In the genomic region with DNA sequence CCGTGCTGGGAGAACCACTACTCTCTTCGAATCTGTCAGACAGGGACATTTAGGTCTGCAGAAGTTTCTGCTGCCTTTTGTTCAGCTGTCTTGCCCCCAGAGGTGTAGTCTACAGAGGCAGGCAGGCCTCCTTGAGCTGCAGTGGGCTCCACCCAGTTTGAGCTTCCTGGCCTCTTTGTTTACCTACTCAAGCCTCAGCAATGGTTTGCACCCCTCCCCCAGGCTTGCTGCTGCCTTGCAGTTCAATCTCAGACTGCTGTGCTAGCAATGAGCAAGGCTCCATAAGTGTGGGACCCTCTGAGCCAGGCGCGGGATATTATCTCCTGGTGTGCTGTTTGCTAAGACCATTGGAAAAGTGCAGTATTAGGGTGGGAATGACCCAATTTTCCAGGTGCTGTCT, we compare ENCODE assay signal across 12 cellular contexts. TPM values are rescaled to one million over a fixed set of nuclear protein-coding genes. Genes with fewer than 3 reads are reported as not detected.
"Had no signal": no experiment of that assay in that cellular context is flagged by ENCODE, and none has a peak within 500 bp of the region (broad histone marks: within the 10 kb centered on the region; RNA-seq: fewer than 3 reads in every experiment).

No MANE protein-coding gene starts in this region.

RNA-seq across cellular contexts. Expression of a gene that starts 20.5 kb away (rescaled TPM):
- total RNA-seq: activated B cell treated with CpG ODN at 0.5 μM for 24 hours; activated CD8-positive, alpha-beta memory T cell treated with anti-CD3 and anti-CD28 coated beads for 36 hours; activated CD8-positive, alpha-beta T cell treated with anti-CD3 and anti-CD28 coated beads for 36 hours; activated naive CD8-positive, alpha-beta T cell treated with anti-CD3 and anti-CD28 coated beads for 36 hours; activated T-cell treated with anti-CD3 and anti-CD28 coated beads, Interleukin-2, amount 50 U/mL, for 4 hours; adrenal gland; aorta; astrocyte; breast epithelium; cardiac septum; T-helper 1 cell treated with Interleukin-12 subunit alpha and Interleukin-12 subunit beta and Interleukin-4 antibody, amounts not matched to agents 30 ng/mL and 1 ng/mL, for 36 hours; T-helper 17 cell had no signal
